In genomic region chr17:16023881-16024280, GRCh38 we compare ENCODE assay signal across 21 cellular contexts. TPM values are rescaled to one million over a fixed set of nuclear protein-coding genes. Genes with fewer than 3 reads are reported as not detected.
DNase-seq lines count a peak whose midpoint lies in the region; ATAC-seq lines count a peak whose summit lies in the region.
"Had no signal": no experiment of that assay in that cellular context is flagged by ENCODE, and none has a peak within 500 bp of the region (broad histone marks: within the 10 kb centered on the region; RNA-seq: fewer than 3 reads in every experiment).

No MANE protein-coding gene starts in this region.

- H2AFZ ChIP-seq in mesenchymal stem cell (ENCODE audit: low read depth, low read length) = no peak overlapping the region

- H3K9ac ChIP-seq in mesenchymal stem cell (ENCODE audit: low read length) = no peak overlapping the region
- H3K9ac ChIP-seq: BLaER1 treated with 17β-estradiol and CSF1 and Interleukin-3, amounts not matched to agents 10 nM and 100 nM; SK-N-SH had no signal

- H3K27ac Mint-ChIP-seq in activated T-cell treated with anti-CD3 and anti-CD28 coated beads, Interleukin-2, amount 50 U/mL, for 72 hours = peak overlapping the region; percentile 63
- no peak overlapping the region for H3K27ac Mint-ChIP-seq in activated T-cell treated with anti-CD3 and anti-CD28 coated beads, Interleukin-2, amount 50 U/mL, for 24 hours
- peak overlapping the region in 4 of 7 donors; percentile 8 to 56 (median 24) for H3K27ac Mint-ChIP-seq in CD4-positive, alpha-beta memory T cell
- H3K27ac Mint-ChIP-seq in T-cell = peak overlapping the region; percentile 13 to 36

- no peak for DNase-seq in activated T-cell treated with anti-CD3 and anti-CD28 coated beads, Interleukin-2, amount 50 U/mL, for 72 hours
- no peak for DNase-seq in activated T-cell treated with anti-CD3 and anti-CD28 coated beads, Interleukin-2, amount 50 U/mL, for 24 hours
- DNase-seq in CD4-positive, alpha-beta memory T cell = no peak
- no peak for DNase-seq in T-cell
- DNase-seq in superior temporal gyrus (ENCODE audit: extremely low spot score) = peak; percentile 13
- no peak for DNase-seq in mesenchymal stem cell
- DNase-seq: AML-193; CD8-positive, alpha-beta memory T cell; DMS153; KBM-7; NCI-H1105 treated with DMSO at 0.1 percent for 48 hours; NCI-H146; NCI-H1930; NCI-H2107; NCI-H446; NCI-H524 treated with DMSO at 0.1 percent for 48 hours; NCI-H774; SIG-M5; SK-N-SH had no signal

- H4K8ac ChIP-seq in mesenchymal stem cell (ENCODE audit: low read length) = no peak overlapping the region

- H2BK5ac ChIP-seq in mesenchymal stem cell (ENCODE audit: low read depth, low read length, poor library complexity, severe bottlenecking) = no peak overlapping the region

- H3K4me2 ChIP-seq in mesenchymal stem cell (ENCODE audit: low read length, poor library complexity, severe bottlenecking) = no peak overlapping the region
- H3K4me2 ChIP-seq: BLaER1 treated with 17β-estradiol and CSF1 and Interleukin-3, amounts not matched to agents 10 nM and 100 nM; SK-N-SH had no signal

- no peak overlapping the region for H3K23ac ChIP-seq in mesenchymal stem cell (ENCODE audit: low read length in 2 of 2)

- H3K27me3 ChIP-seq in CD4-positive, alpha-beta memory T cell (ENCODE audit: insufficient read depth, low read length) = no peaks in the 10 kb centered on the region
- H3K27me3 ChIP-seq in mesenchymal stem cell (ENCODE audit: control insufficient read depth in 1 of 2, insufficient read depth in 1 of 2, low read length in 2 of 2) = no peaks in the 10 kb centered on the region
- H3K27me3 ChIP-seq: BLaER1 treated with 17β-estradiol and CSF1 and Interleukin-3, amounts not matched to agents 10 nM and 100 nM had no signal

- H2AK5ac ChIP-seq in mesenchymal stem cell (ENCODE audit: low read length, severe bottlenecking) = no peak overlapping the region

- CTCF ChIA-PET in CD4-positive, alpha-beta memory T cell (lab: Charles Lee; ENCODE audit: partially characterized antibody) = no interaction called here
- CTCF ChIA-PET in T-cell (lab: Charles Lee) = no interaction called here

- WGBS in mesenchymal stem cell = 100% methylated on average over 1 of the region's 4 CpGs

- H3K18ac ChIP-seq in mesenchymal stem cell (ENCODE audit: low read depth in 1 of 2, low read length in 2 of 2) = no peak overlapping the region

- no peak overlapping the region for H2BK12ac ChIP-seq in mesenchymal stem cell (ENCODE audit: low read length in 2 of 2)

- peaks cover 19 to 47% of the 10 kb centered on the region in 2 donors for H3K36me3 Mint-ChIP-seq in activated T-cell treated with anti-CD3 and anti-CD28 coated beads, Interleukin-2, amount 50 U/mL, for 72 hours (ENCODE audit: insufficient read depth in 2 of 2)
- H3K36me3 Mint-ChIP-seq in activated T-cell treated with anti-CD3 and anti-CD28 coated beads, Interleukin-2, amount 50 U/mL, for 24 hours (ENCODE audit: low read depth) = peaks cover 99% of the 10 kb centered on the region
- H3K36me3 Mint-ChIP-seq in CD4-positive, alpha-beta memory T cell = peaks cover 47 to 78% of the 10 kb centered on the region in 2 donors
- H3K36me3 Mint-ChIP-seq in T-cell = peaks cover 62% of the 10 kb centered on the region

- POLR2A ChIA-PET in CD4-positive, alpha-beta memory T cell (lab: Charles Lee; ENCODE audit: partially characterized antibody) = no interaction called here
- POLR2A ChIA-PET in T-cell (lab: Charles Lee) = interaction anchor here (0.6 to 0.8 kb wide), 4 partner anchors 14 to 55 kb away, joined by 3 to 5 read pairs (median 4); no protein-coding TSS in a partner anchor

- H3K36me3 ChIP-seq in CD4-positive, alpha-beta memory T cell (ENCODE audit: insufficient read depth, low read length) = peaks cover 49% of the 10 kb centered on the region
- peaks cover 16 to 91% of the 10 kb centered on the region in 2 experiments for H3K36me3 ChIP-seq in mesenchymal stem cell (ENCODE audit: control insufficient read depth in 1 of 2, insufficient read depth in 2 of 2, low read depth in 1 of 2, low read length in 2 of 2)

- no peak overlapping the region for H3K4me3 ChIP-seq in CD4-positive, alpha-beta memory T cell (ENCODE audit: low read length in 2 of 2)
- no peak overlapping the region for H3K4me3 ChIP-seq in mesenchymal stem cell (ENCODE audit: insufficient read depth in 1 of 2, low read depth in 1 of 2, low read length in 2 of 2)
- H3K4me3 ChIP-seq: BLaER1 treated with 17β-estradiol and CSF1 and Interleukin-3, amounts not matched to agents 10 nM and 100 nM had no signal

- intact Hi-C loops in CD4-positive, alpha-beta memory T cell (cut with micrococcal nuclease) = no loop called here

- no peak overlapping the region for H2BK120ac ChIP-seq in mesenchymal stem cell (ENCODE audit: low read depth, low read length)

- no peaks in the 10 kb centered on the region for H3K9me3 ChIP-seq in CD4-positive, alpha-beta memory T cell (ENCODE audit: control insufficient read depth in 1 of 2, low read length in 2 of 2)
- H3K9me3 ChIP-seq in mesenchymal stem cell (ENCODE audit: control insufficient read depth, low read length) = no peaks in the 10 kb centered on the region
- H3K9me3 ChIP-seq: BLaER1 treated with 17β-estradiol and CSF1 and Interleukin-3, amounts not matched to agents 10 nM and 100 nM; SK-N-SH had no signal

- H3K79me1 ChIP-seq in mesenchymal stem cell (replicated peaks; ENCODE audit: low read length, poor library complexity, severe bottlenecking) = peaks cover 11% of the 10 kb centered on the region

- H4K91ac ChIP-seq in mesenchymal stem cell (ENCODE audit: low read length) = no peak overlapping the region

- no peak overlapping the region for H3K27ac ChIP-seq in CD4-positive, alpha-beta memory T cell (ENCODE audit: low read depth, low read length)
- H3K27ac ChIP-seq in mesenchymal stem cell (ENCODE audit: low read length, poor library complexity, severe bottlenecking) = no peak overlapping the region
- H3K27ac ChIP-seq: BLaER1 treated with 17β-estradiol and CSF1 and Interleukin-3, amounts not matched to agents 10 nM and 100 nM had no signal

- no peak overlapping the region for H3K14ac ChIP-seq in mesenchymal stem cell (ENCODE audit: low read length in 2 of 2)

- peaks cover 30% of the 10 kb centered on the region for H3K4me1 Mint-ChIP-seq in activated T-cell treated with anti-CD3 and anti-CD28 coated beads, Interleukin-2, amount 50 U/mL, for 72 hours (ENCODE audit: low read depth)
- peaks cover 56% of the 10 kb centered on the region for H3K4me1 Mint-ChIP-seq in activated T-cell treated with anti-CD3 and anti-CD28 coated beads, Interleukin-2, amount 50 U/mL, for 24 hours (ENCODE audit: low read depth)
- H3K4me1 Mint-ChIP-seq in CD4-positive, alpha-beta memory T cell = peaks cover 11 to 30% (median 18%) of the 10 kb centered on the region in 4 donors
- peaks cover 22 to 41% (median 39%) of the 10 kb centered on the region in 3 donors for H3K4me1 Mint-ChIP-seq in T-cell

- no peak for ATAC-seq in activated T-cell treated with anti-CD3 and anti-CD28 coated beads, Interleukin-2, amount 50 U/mL, for 72 hours (replicated peaks in 1 of 2)
- ATAC-seq in T-cell (replicated peaks in 1 of 4) (no peak), HG03521 (IDR thresholded peaks at IDR 0.05; ENCODE audit: unreplicated experiment) (no peak)

- H2BK15ac ChIP-seq in mesenchymal stem cell (ENCODE audit: low read depth, poor library complexity, severe bottlenecking) = no peak overlapping the region

- no peak overlapping the region for H3K4me3 Mint-ChIP-seq in activated T-cell treated with anti-CD3 and anti-CD28 coated beads, Interleukin-2, amount 50 U/mL, for 72 hours
- H3K4me3 Mint-ChIP-seq in activated T-cell treated with anti-CD3 and anti-CD28 coated beads, Interleukin-2, amount 50 U/mL, for 24 hours = no peak overlapping the region
- no peak overlapping the region for H3K4me3 Mint-ChIP-seq in CD4-positive, alpha-beta memory T cell
- H3K4me3 Mint-ChIP-seq in T-cell = no peak overlapping the region
- H3K4me3 Mint-ChIP-seq: CD8-positive, alpha-beta memory T cell had no signal

- no peak overlapping the region for H3K4ac ChIP-seq in mesenchymal stem cell (ENCODE audit: low read depth in 1 of 2, low read length in 2 of 2)

- no peaks in the 10 kb centered on the region for H3K27me3 Mint-ChIP-seq in activated T-cell treated with anti-CD3 and anti-CD28 coated beads, Interleukin-2, amount 50 U/mL, for 72 hours (ENCODE audit: low read depth)
- no peaks in the 10 kb centered on the region for H3K27me3 Mint-ChIP-seq in activated T-cell treated with anti-CD3 and anti-CD28 coated beads, Interleukin-2, amount 50 U/mL, for 24 hours
- no peaks in the 10 kb centered on the region for H3K27me3 Mint-ChIP-seq in CD4-positive, alpha-beta memory T cell
- H3K27me3 Mint-ChIP-seq in T-cell = no peaks in the 10 kb centered on the region
- H3K27me3 Mint-ChIP-seq: CD8-positive, alpha-beta memory T cell had no signal

- peaks cover 11% of the 10 kb centered on the region for H3K4me1 ChIP-seq in CD4-positive, alpha-beta memory T cell (ENCODE audit: insufficient read depth, low read length)
- H3K4me1 ChIP-seq in mesenchymal stem cell (ENCODE audit: control insufficient read depth, insufficient read depth, low read depth, low read length) = peaks cover 2% of the 10 kb centered on the region

- H3K9me3 Mint-ChIP-seq in activated T-cell treated with anti-CD3 and anti-CD28 coated beads, Interleukin-2, amount 50 U/mL, for 72 hours = no peaks in the 10 kb centered on the region
- no peaks in the 10 kb centered on the region for H3K9me3 Mint-ChIP-seq in activated T-cell treated with anti-CD3 and anti-CD28 coated beads, Interleukin-2, amount 50 U/mL, for 24 hours
- peaks cover 0 to 2% (median 0%) of the 10 kb centered on the region in 8 donors for H3K9me3 Mint-ChIP-seq in CD4-positive, alpha-beta memory T cell
- no peaks in the 10 kb centered on the region for H3K9me3 Mint-ChIP-seq in T-cell
- H3K9me3 Mint-ChIP-seq: CD8-positive, alpha-beta memory T cell had no signal

RNA-seq across cellular contexts. Expression of gene TTC19, which starts 24.3 kb away (rescaled TPM):
- 10 to 100 TPM; 33.6 to 37.5 TPM for total RNA-seq in activated T-cell treated with anti-CD3 and anti-CD28 coated beads, Interleukin-2, amount 50 U/mL, for 72 hours
- total RNA-seq in CD4-positive, alpha-beta memory T cell = 10 to 100 TPM; 34.1 to 36.3 TPM
- 10 to 100 TPM; 38.0 to 61.4 TPM for polyA plus RNA-seq in CD4-positive, alpha-beta memory T cell
- 10 to 100 TPM; 39.2 to 58.6 (median 42.2) TPM for total RNA-seq in T-cell
- polyA plus RNA-seq in mesenchymal stem cell (2013, experiment 1 of 2) = 14.5 TPM
- 15.3 TPM for polyA plus RNA-seq in mesenchymal stem cell (2013, experiment 2 of 2)

RNA-seq across cellular contexts. Expression of gene ZSWIM7, which starts 24.4 kb away (rescaled TPM):
- 10 to 100 TPM; 14.2 to 14.6 TPM for total RNA-seq in activated T-cell treated with anti-CD3 and anti-CD28 coated beads, Interleukin-2, amount 50 U/mL, for 72 hours
- total RNA-seq in CD4-positive, alpha-beta memory T cell = 10 to 100 TPM; 30.2 to 30.9 TPM
- polyA plus RNA-seq in CD4-positive, alpha-beta memory T cell = 10 to 100 TPM; 56.9 to 66.5 TPM
- total RNA-seq in T-cell = 10 to 100 TPM; 18.1 to 28.7 (median 22.8) TPM
- 16.4 TPM for polyA plus RNA-seq in mesenchymal stem cell (2013, experiment 1 of 2)
- polyA plus RNA-seq in mesenchymal stem cell (2013, experiment 2 of 2) = 16.5 TPM
